ENCODE assay signal across 14 cellular contexts in genomic region chr6:94052754-94053153, GRCh38.
DNase-seq lines count a peak whose midpoint lies in the region; ATAC-seq and TF ChIP-seq lines count a peak whose summit lies in the region.
"Had no signal": no experiment of that assay in that cellular context is flagged by ENCODE, and none has a peak within 500 bp of the region (broad histone marks: within the 10 kb centered on the region; RNA-seq: fewer than 3 reads in every experiment).

No MANE protein-coding gene starts in this region.

- peak; percentile 4 for TF ChIP-seq CTCF in fibroblast of the aortic adventitia (IDR thresholded peaks at IDR 0.05; ENCODE audit: insufficient read depth, low read length)

- peak; percentile 20 for DNase-seq in HuH-7 (ENCODE audit: low spot score)
- peak; percentile 14 to 58 for DNase-seq in SJCRH30
- DNase-seq in fibroblast of the aortic adventitia (ENCODE audit: low read depth), result peak; percentile 5
- DNase-seq in sciatic nerve (ENCODE audit: low spot score), result no peak
- DNase-seq in activated CD4-positive, alpha-beta T cell treated with anti-CD3 and anti-CD28 coated beads, Interleukin-2, amount 10 ng/mL, durations not matched to agents 24 days and 14 days, result no peak
- DNase-seq in CD4-positive, alpha-beta memory T cell, result no peak
- DNase-seq in caudate nucleus (lab: John Stamatoyannopoulos, UW), result no peak
- DNase-seq: activated naive CD8-positive, alpha-beta T cell treated with anti-CD3 and anti-CD28 coated beads, Interleukin-2, amount 50 U/mL, for 24 hours; CD4-positive, alpha-beta T cell; gastrocnemius medialis; natural killer cell; SHP77 had no signal

- no peak overlapping the region for H3K27ac Mint-ChIP-seq in activated CD4-positive, alpha-beta T cell treated with anti-CD3 and anti-CD28 coated beads, Interleukin-2, amount 10 ng/mL, durations not matched to agents 24 days and 14 days
- H3K27ac Mint-ChIP-seq in CD4-positive, alpha-beta memory T cell, result no peak overlapping the region
- H3K27ac Mint-ChIP-seq: activated naive CD8-positive, alpha-beta T cell treated with anti-CD3 and anti-CD28 coated beads, Interleukin-2, amount 50 U/mL, for 24 hours; CD4-positive, alpha-beta T cell; natural killer cell had no signal

- peak; percentile 85 for ATAC-seq in sciatic nerve
- no peak for ATAC-seq in GM18907 (IDR thresholded peaks at IDR 0.05; ENCODE audit: unreplicated experiment)
- ATAC-seq: activated naive CD8-positive, alpha-beta T cell treated with anti-CD3 and anti-CD28 coated beads, Interleukin-2, amount 50 U/mL, for 24 hours; gastrocnemius medialis; natural killer cell had no signal

- H3K27ac ChIP-seq in SJCRH30 (no peak overlapping the region), caudate nucleus (ENCODE audit: low read depth, low read length) (no peak overlapping the region)
- no peak overlapping the region for H3K27ac ChIP-seq in CD4-positive, alpha-beta memory T cell (ENCODE audit: low read depth, low read length)
- H3K27ac ChIP-seq: gastrocnemius medialis, suprapubic skin had no signal

- no peaks in the 10 kb centered on the region for H3K36me3 ChIP-seq in SJCRH30
- H3K36me3 ChIP-seq in CD4-positive, alpha-beta memory T cell (ENCODE audit: insufficient read depth, low read length), result no peaks in the 10 kb centered on the region
- H3K36me3 ChIP-seq: gastrocnemius medialis, suprapubic skin had no signal

- no peaks in the 10 kb centered on the region for H3K36me3 Mint-ChIP-seq in activated CD4-positive, alpha-beta T cell treated with anti-CD3 and anti-CD28 coated beads, Interleukin-2, amount 10 ng/mL, durations not matched to agents 24 days and 14 days (ENCODE audit: low read depth)
- no peaks in the 10 kb centered on the region for H3K36me3 Mint-ChIP-seq in CD4-positive, alpha-beta memory T cell
- H3K36me3 Mint-ChIP-seq: natural killer cell had no signal

- H3K4me3 Mint-ChIP-seq in activated CD4-positive, alpha-beta T cell treated with anti-CD3 and anti-CD28 coated beads, Interleukin-2, amount 10 ng/mL, durations not matched to agents 24 days and 14 days, result no peak overlapping the region
- H3K4me3 Mint-ChIP-seq in CD4-positive, alpha-beta memory T cell, result no peak overlapping the region
- H3K4me3 Mint-ChIP-seq: activated naive CD8-positive, alpha-beta T cell treated with anti-CD3 and anti-CD28 coated beads, Interleukin-2, amount 50 U/mL, for 24 hours; CD4-positive, alpha-beta T cell; natural killer cell had no signal

- CTCF ChIA-PET in CD4-positive, alpha-beta memory T cell (lab: Charles Lee; ENCODE audit: partially characterized antibody), result no interaction called here

- no peaks in the 10 kb centered on the region for H3K27me3 Mint-ChIP-seq in activated CD4-positive, alpha-beta T cell treated with anti-CD3 and anti-CD28 coated beads, Interleukin-2, amount 10 ng/mL, durations not matched to agents 24 days and 14 days
- H3K27me3 Mint-ChIP-seq in CD4-positive, alpha-beta memory T cell, result no peaks in the 10 kb centered on the region
- H3K27me3 Mint-ChIP-seq: activated naive CD8-positive, alpha-beta T cell treated with anti-CD3 and anti-CD28 coated beads, Interleukin-2, amount 50 U/mL, for 24 hours; CD4-positive, alpha-beta T cell had no signal

- no peaks in the 10 kb centered on the region for H3K9me3 Mint-ChIP-seq in activated CD4-positive, alpha-beta T cell treated with anti-CD3 and anti-CD28 coated beads, Interleukin-2, amount 10 ng/mL, durations not matched to agents 24 days and 14 days
- peaks cover 0 to 8% (median 5%) of the 10 kb centered on the region in 8 donors for H3K9me3 Mint-ChIP-seq in CD4-positive, alpha-beta memory T cell
- H3K9me3 Mint-ChIP-seq: activated naive CD8-positive, alpha-beta T cell treated with anti-CD3 and anti-CD28 coated beads, Interleukin-2, amount 50 U/mL, for 24 hours had no signal

- H3K4me3 ChIP-seq in SJCRH30, result no peak overlapping the region
- H3K4me3 ChIP-seq in fibroblast of the aortic adventitia (ENCODE audit: low read depth, low read length), result no peak overlapping the region
- H3K4me3 ChIP-seq in CD4-positive, alpha-beta memory T cell (ENCODE audit: low read length in 2 of 2), result no peak overlapping the region
- H3K4me3 ChIP-seq: gastrocnemius medialis, suprapubic skin had no signal

- H3K4me1 ChIP-seq in SJCRH30, result no peaks in the 10 kb centered on the region
- H3K4me1 ChIP-seq in CD4-positive, alpha-beta memory T cell (ENCODE audit: insufficient read depth, low read length), result no peaks in the 10 kb centered on the region
- H3K4me1 ChIP-seq: gastrocnemius medialis, suprapubic skin had no signal

- POLR2A ChIA-PET in CD4-positive, alpha-beta memory T cell (lab: Charles Lee; ENCODE audit: partially characterized antibody), result no interaction called here

- H3K9me3 ChIP-seq in SJCRH30 (replicated peaks), result no peaks in the 10 kb centered on the region; the same call in 1 of the 2 replicates
- no peaks in the 10 kb centered on the region for H3K9me3 ChIP-seq in CD4-positive, alpha-beta memory T cell (ENCODE audit: control insufficient read depth in 1 of 2, low read length in 2 of 2)
- H3K9me3 ChIP-seq: gastrocnemius medialis, suprapubic skin had no signal

- intact Hi-C loops in sciatic nerve (cut with DNase I), result no loop called here
- intact Hi-C loops in activated CD4-positive, alpha-beta T cell treated with anti-CD3 and anti-CD28 coated beads, Interleukin-2, amount 10 ng/mL, durations not matched to agents 24 days and 14 days (cut with micrococcal nuclease), result no loop called here
- intact Hi-C loops in CD4-positive, alpha-beta memory T cell (cut with micrococcal nuclease), result no loop called here

- H3K27me3 ChIP-seq in SJCRH30, result no peaks in the 10 kb centered on the region
- no peaks in the 10 kb centered on the region for H3K27me3 ChIP-seq in CD4-positive, alpha-beta memory T cell (ENCODE audit: insufficient read depth, low read length)
- H3K27me3 ChIP-seq: gastrocnemius medialis, suprapubic skin had no signal

- no peaks in the 10 kb centered on the region for H3K4me1 Mint-ChIP-seq in activated CD4-positive, alpha-beta T cell treated with anti-CD3 and anti-CD28 coated beads, Interleukin-2, amount 10 ng/mL, durations not matched to agents 24 days and 14 days
- no peaks in the 10 kb centered on the region for H3K4me1 Mint-ChIP-seq in CD4-positive, alpha-beta memory T cell
- H3K4me1 Mint-ChIP-seq: activated naive CD8-positive, alpha-beta T cell treated with anti-CD3 and anti-CD28 coated beads, Interleukin-2, amount 50 U/mL, for 24 hours; natural killer cell had no signal

Comparison
In these comparisons a context has a peak if more than half of its experiments do, and no peak if none do; other contexts are left out.
1. DNase-seq: peak in HuH-7 (single experiment), SJCRH30 (2 of 2) and fibroblast of the aortic adventitia (single experiment); none in sciatic nerve (single experiment), activated CD4-positive, alpha-beta T cell treated with anti-CD3 and anti-CD28 coated beads, Interleukin-2, amount 10 ng/mL, durations not matched to agents 24 days and 14 days (single experiment), CD4-positive, alpha-beta memory T cell (0 of 5) and caudate nucleus (0 of 61).